18 cellular contexts compared by ENCODE assay signal in the genomic region with DNA sequence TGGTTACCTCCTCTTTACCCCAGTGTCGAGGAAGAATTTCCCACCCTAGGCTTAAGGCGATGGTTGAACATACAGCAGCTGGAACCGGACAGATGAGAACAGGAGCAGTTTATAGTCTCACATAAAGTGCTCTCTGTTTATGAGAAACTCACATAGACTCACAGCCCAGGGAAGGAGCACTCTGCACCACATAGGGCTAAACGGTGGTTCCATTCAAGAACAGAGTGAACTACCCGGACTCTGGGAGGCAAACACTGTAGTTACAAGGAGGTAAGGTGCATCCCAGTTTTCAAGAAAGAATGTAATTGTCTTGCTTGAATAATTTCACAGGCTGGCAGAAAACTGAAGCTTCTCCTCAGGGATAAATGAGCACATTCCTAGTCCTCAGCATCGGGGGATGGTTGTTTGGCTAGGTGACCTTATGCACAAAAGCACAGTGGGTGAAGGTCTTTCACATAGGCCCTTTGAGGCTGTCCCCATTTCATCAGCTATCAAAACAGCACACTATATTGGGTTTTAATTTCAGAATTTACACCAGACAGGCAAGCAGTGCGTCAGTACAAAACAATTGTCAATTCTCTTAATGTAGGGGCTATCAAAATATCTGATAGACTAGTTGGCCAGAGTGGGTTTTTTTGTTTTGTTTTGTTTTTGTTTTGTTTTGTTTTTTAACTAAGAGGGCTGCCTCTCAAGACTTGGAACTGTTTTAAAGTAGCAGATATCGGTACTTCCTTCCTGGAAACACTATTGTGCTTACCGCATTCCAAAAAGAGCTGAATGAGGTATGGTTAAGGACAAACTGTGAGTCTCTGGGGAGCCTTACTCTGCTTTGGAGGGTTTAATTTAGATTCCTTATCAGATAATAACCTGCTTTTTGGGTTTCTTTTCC.
"Had no signal": no experiment of that assay in that cellular context is flagged by ENCODE, and none has a peak within 500 bp of the region (broad histone marks: within the 10 kb centered on the region; RNA-seq: fewer than 3 reads in every experiment).

No MANE protein-coding gene starts in this region.

- H3K9me3 ChIP-seq: esophagus muscularis mucosa, neutrophil, tibial artery, uterus had no signal

- H2AFZ ChIP-seq: hepatocyte, parathyroid adenoma had no signal

- H3K4me1 ChIP-seq: esophagus muscularis mucosa, parathyroid adenoma, tibial artery, uterus had no signal

- H3K79me2 ChIP-seq: hepatocyte, parathyroid adenoma had no signal

- H3K4me2 ChIP-seq: hepatocyte had no signal

- H3K36me3 ChIP-seq: esophagus muscularis mucosa, neutrophil, tibial artery, uterus had no signal

- H3K27ac ChIP-seq: dorsolateral prefrontal cortex, esophagus muscularis mucosa, hepatocyte, neutrophil, parathyroid adenoma, tibial artery, uterus had no signal

- ATAC-seq: activated T-cell treated with anti-CD3 and anti-CD28 coated beads, Interleukin-2, amount 50 U/mL, for 4 hours; stimulated activated naive B cell treated with anti-CD40 and anti-IgM and Interleukin-4, amounts not matched to agents 10 μg/mL and 1 μg/mL and 100 μg/mL, for 72 hours had no signal

- H3K27me3 ChIP-seq: esophagus muscularis mucosa, hepatocyte, neutrophil, tibial artery, uterus had no signal

- H3K4me3 ChIP-seq: dorsolateral prefrontal cortex, esophagus muscularis mucosa, hepatocyte, tibial artery, uterus had no signal

- H3K9ac ChIP-seq: parathyroid adenoma had no signal

- DNase-seq: activated CD4-positive, alpha-beta T cell treated with anti-CD3 and anti-CD28 coated beads, Interleukin-2, amount 50 U/mL, for 48 hours; activated gamma-delta T cell; activated T-cell treated with anti-CD3 and anti-CD28 coated beads, Interleukin-2, amount 50 U/mL, for 4 hours; amniotic stem cell; dorsolateral prefrontal cortex; immature natural killer cell; midbrain; stimulated activated CD4-positive, alpha-beta T cell treated with anti-CD3 and anti-CD28 coated beads, Interleukin-15, amount 100 ng/mL, for 24 hours; stimulated activated CD4-positive, alpha-beta T cell treated with anti-CD3 and anti-CD28 coated beads, Interleukin-4, amount 100 ng/mL, for 1 hour; stimulated activated naive B cell treated with anti-CD40 and anti-IgM and Interleukin-4, amounts not matched to agents 10 μg/mL and 1 μg/mL and 100 μg/mL, for 72 hours; T-helper 1 cell; T1000; tibial artery; uterus had no signal
